ENCODE assay signal across 1 cellular context in genomic region chr13:87671031-87671823, GRCh38.
TF ChIP-seq lines count a peak whose summit lies in the region.

SLITRK5 (plus strand) TSS chr13:87671371; CDS start chr13:87675389, 4,018 bp downstream.

TF ChIP-seq in H1, 55 proteins besides CTCF, POLR2A, EP300 and RAD21:
- no peak for TF ChIP-seq BRCA1 (IDR thresholded peaks at IDR 0.05; ENCODE audit: low read depth, low read length)
- no peak for TF ChIP-seq HDAC6 (IDR thresholded peaks at IDR 0.05; ENCODE audit: low read depth, low read length)
- TF ChIP-seq ATF3 (IDR thresholded peaks at IDR 0.05; ENCODE audit: insufficient read depth, low read depth, low read length): no peak
- no peak for TF ChIP-seq FOSL1 (IDR thresholded peaks at IDR 0.05; ENCODE audit: insufficient read depth, low read depth, low read length)
- no peak for TF ChIP-seq CBX8 (IDR thresholded peaks at IDR 0.05; ENCODE audit: borderline replicate concordance, low read depth, low read length)
- TF ChIP-seq USF2 (IDR thresholded peaks at IDR 0.05; ENCODE audit: low read length): no peak
- no peak for TF ChIP-seq TAF7 (optimal IDR thresholded peaks at IDR 0.05; ENCODE audit: borderline replicate concordance, low read depth, low read length)
- TF ChIP-seq RXRA (IDR thresholded peaks at IDR 0.05; ENCODE audit: insufficient read depth, low read depth, low read length): no peak
- peak; percentile 45; the same call in 1 of the 2 replicates for TF ChIP-seq RBBP5 (IDR thresholded peaks at IDR 0.05; ENCODE audit: borderline replicate concordance, low read depth, low read length)
- no peak for TF ChIP-seq SIRT6 (IDR thresholded peaks at IDR 0.05; ENCODE audit: low read length)
- 0 out of 4 replicates have a peak, but pooled peaks of 1 of the 2 experiments have one; percentile 46 for TF ChIP-seq HDAC2 (IDR thresholded peaks at IDR 0.05; ENCODE audit: borderline replicate concordance in 1 of 2, low read depth in 2 of 2, low read length in 2 of 2)
- TF ChIP-seq NRF1 (IDR thresholded peaks at IDR 0.05; ENCODE audit: low read depth, low read length): no peak
- 0 out of 2 replicates have a peak, but pooled peaks have one; percentile 2 for TF ChIP-seq POU5F1 (IDR thresholded peaks at IDR 0.05; ENCODE audit: low read depth, low read length)
- peak; percentile 63 for TF ChIP-seq MAX (IDR thresholded peaks at IDR 0.05)
- TF ChIP-seq GABPA (IDR thresholded peaks at IDR 0.05; ENCODE audit: borderline replicate concordance, insufficient read depth, low read length): no peak
- TF ChIP-seq TCF12 (IDR thresholded peaks at IDR 0.05; ENCODE audit: low read depth, low read length): 0 out of 2 replicates have a peak, but pooled peaks have one; percentile 2
- TF ChIP-seq EGR1 (IDR thresholded peaks at IDR 0.05; ENCODE audit: borderline replicate concordance, low read depth, low read length): no peak
- TF ChIP-seq CREB1 (IDR thresholded peaks at IDR 0.05): no peak; the same call in 1 of the 2 replicates
- peak; percentile 73 for TF ChIP-seq KDM4A (IDR thresholded peaks at IDR 0.05; ENCODE audit: low read depth, low read length, severe bottlenecking)
- no peak for TF ChIP-seq ZNF274 (IDR thresholded peaks at IDR 0.05; ENCODE audit: borderline replicate concordance, extremely low read depth, low read length)
- TF ChIP-seq ATF2 (IDR thresholded peaks at IDR 0.05; ENCODE audit: low read length): no peak
- no peak; the same call in 1 of the 2 replicates for TF ChIP-seq POLR2AphosphoS5 (IDR thresholded peaks at IDR 0.05; ENCODE audit: low read depth, low read length)
- TF ChIP-seq CEBPB (IDR thresholded peaks at IDR 0.05; ENCODE audit: low read depth, low read length): no peak
- TF ChIP-seq KDM5A (IDR thresholded peaks at IDR 0.05; ENCODE audit: low read length): no peak
- peak; percentile 43; the same call in 1 of the 2 replicates for TF ChIP-seq E2F6 (IDR thresholded peaks at IDR 0.05)
- TF ChIP-seq CTBP2 (IDR thresholded peaks at IDR 0.05; ENCODE audit: borderline replicate concordance, insufficient read depth, insufficient read length, low read length): no peak
- TF ChIP-seq SP1 (IDR thresholded peaks at IDR 0.05; ENCODE audit: low read depth, low read length): no peak
- peak; percentile 43 for TF ChIP-seq EZH2 (IDR thresholded peaks at IDR 0.05; ENCODE audit: low read depth, low read length, severe bottlenecking)
- TF ChIP-seq JUND (IDR thresholded peaks at IDR 0.05; ENCODE audit: low read length): no peak
- TF ChIP-seq SUZ12 (IDR thresholded peaks at IDR 0.05; ENCODE audit: low read length): no peak
- no peak for TF ChIP-seq TEAD4 (IDR thresholded peaks at IDR 0.05; ENCODE audit: low read depth, low read length)
- TF ChIP-seq SIN3A (conservative IDR thresholded peaks at IDR 0.05 in 1 of 2, IDR thresholded peaks at IDR 0.05 in 1 of 2; ENCODE audit: low read depth in 1 of 2, low read length in 2 of 2): no peak; a peak in 1 of 4 replicates
- TF ChIP-seq PHF8 (conservative IDR thresholded peaks at IDR 0.05; ENCODE audit: low read depth, low read length): no peak
- TF ChIP-seq BACH1 (IDR thresholded peaks at IDR 0.05; ENCODE audit: low read length): no peak
- TF ChIP-seq CHD7 (IDR thresholded peaks at IDR 0.05; ENCODE audit: insufficient replicate concordance, low read length): no peak
- TF ChIP-seq KDM1A (IDR thresholded peaks at IDR 0.05; ENCODE audit: borderline replicate concordance, low read length): 0 out of 2 replicates have a peak, but pooled peaks have one; percentile 21
- no peak for TF ChIP-seq SP2 (IDR thresholded peaks at IDR 0.05; ENCODE audit: low read length)
- TF ChIP-seq ASH2L (IDR thresholded peaks at IDR 0.05; ENCODE audit: low read length): peak; percentile 86
- 0 out of 2 replicates have a peak, but pooled peaks have one; percentile 22 for TF ChIP-seq TAF1 (IDR thresholded peaks at IDR 0.05; ENCODE audit: low read depth, low read length)
- TF ChIP-seq BCL11A (IDR thresholded peaks at IDR 0.05; ENCODE audit: low read depth in 2 of 2, low read length in 2 of 2): no peak
- no peak for TF ChIP-seq SIX5 (IDR thresholded peaks at IDR 0.05; ENCODE audit: low read depth, low read length)
- TF ChIP-seq YY1 (IDR thresholded peaks at IDR 0.05; ENCODE audit: low read depth, low read length): peak; percentile 75
- no peak for TF ChIP-seq CBX5 (IDR thresholded peaks at IDR 0.05; ENCODE audit: low read depth, low read length)
